In genomic region chr22:30423296-30423958, GRCh38 we compare ENCODE assay signal across 8 cellular contexts. TPM values are rescaled to one million over a fixed set of nuclear protein-coding genes. Genes with fewer than 3 reads are reported as not detected.
A peak's percentile ranks its signal among the peaks of the same experiment; 100 is the strongest.
DNase-seq lines count a peak whose midpoint lies in the region; ATAC-seq and TF ChIP-seq lines count a peak whose summit lies in the region.

No MANE protein-coding gene starts in this region.

- H3K4me1 Mint-ChIP-seq in activated B cell treated with CpG ODN at 0.5 μM for 24 hours, result peaks cover 47% of the 10 kb centered on the region

- peak; percentile 30 for ATAC-seq in GM19452 (IDR thresholded peaks at IDR 0.05; ENCODE audit: unreplicated experiment)
- ATAC-seq in HG03565 (IDR thresholded peaks at IDR 0.05; ENCODE audit: unreplicated experiment), result peak; percentile 21
- ATAC-seq in activated B cell treated with CpG ODN at 0.5 μM for 24 hours (ENCODE audit: low read depth), result peak; percentile 16
- ATAC-seq in mucosa of descending colon, result peak; percentile 65

- H3K27ac Mint-ChIP-seq in activated B cell treated with CpG ODN at 0.5 μM for 24 hours, result peak overlapping the region; percentile 96

- H3K27ac ChIP-seq in ectodermal cell (ENCODE audit: insufficient read depth, low read depth, low read length, poor library complexity, severe bottlenecking) (peak overlapping the region; percentile 97), subcutaneous abdominal adipose tissue (ENCODE audit: low read depth, low read length) (peak overlapping the region; percentile 96)

- H3K36me3 ChIP-seq in BJ (ENCODE audit: control insufficient read depth, insufficient read depth, low read length) (no peaks in the 10 kb centered on the region; the same call in 1 of the 2 replicates), ectodermal cell (ENCODE audit: control insufficient read depth, insufficient read depth, low read length) (peaks cover 10% of the 10 kb centered on the region), mucosa of descending colon (ENCODE audit: low read depth) (no peaks in the 10 kb centered on the region), subcutaneous abdominal adipose tissue (ENCODE audit: control insufficient read depth in 5 of 5, insufficient read depth in 5 of 5, low read length in 5 of 5) (peaks cover 2 to 16% (median 8%) of the 10 kb centered on the region in 5 donors)

- H3K9me3 ChIP-seq in ectodermal cell (ENCODE audit: control insufficient read depth, low read length) (no peaks in the 10 kb centered on the region), mucosa of descending colon (no peaks in the 10 kb centered on the region), subcutaneous abdominal adipose tissue (ENCODE audit: control insufficient read depth in 5 of 5, low read length in 5 of 5) (peaks cover 0 to 7% (median 0%) of the 10 kb centered on the region in 5 donors)

- 0 to 1% methylated on average over 45 of the region's 45 CpGs for WGBS in ectodermal cell, 2 experiments

- peak overlapping the region; percentile 56 to 93 (median 90) for H3K9ac ChIP-seq in subcutaneous abdominal adipose tissue (ENCODE audit: low read length in 5 of 5)

- CTCF ChIA-PET in BJ (lab: Yijun Ruan, JAX), result interaction anchor here (1.2 to 6.3 kb wide), 11 partner anchors 9 to 160 kb away, joined by 3 to 37 read pairs (median 10); partner anchors contain the start of genes CASTOR1 and SEC14L2
- CTCF ChIA-PET in activated B cell treated with CpG ODN at 0.5 μM for 24 hours (lab: Charles Lee), result interaction anchor here (0.8 to 4.1 kb wide), 7 partner anchors 17 to 160 kb away, joined by 3 to 35 read pairs (median 4); partner anchors contain the start of genes CASTOR1, CCDC157, RNF215 and SF3A1

- TF ChIP-seq CTCF in BJ (IDR thresholded peaks at IDR 0.05; ENCODE audit: insufficient read depth, low read depth, low read length) (no peak), activated B cell treated with CpG ODN at 0.5 μM for 24 hours (IDR thresholded peaks at IDR 0.05) (no peak), mucosa of descending colon (IDR thresholded peaks at IDR 0.05) (no peak)

- no peaks in the 10 kb centered on the region for H3K27me3 Mint-ChIP-seq in activated B cell treated with CpG ODN at 0.5 μM for 24 hours

- H3K4me1 ChIP-seq in ectodermal cell (ENCODE audit: control insufficient read depth, insufficient read depth, low read length), result peaks cover 18% of the 10 kb centered on the region
- H3K4me1 ChIP-seq in mucosa of descending colon (ENCODE audit: low read depth), result peaks cover 39% of the 10 kb centered on the region
- peaks cover 23 to 50% (median 46%) of the 10 kb centered on the region in 5 donors for H3K4me1 ChIP-seq in subcutaneous abdominal adipose tissue (ENCODE audit: control insufficient read depth in 5 of 5, insufficient read depth in 5 of 5, low read length in 5 of 5)

- H3K36me3 Mint-ChIP-seq in activated B cell treated with CpG ODN at 0.5 μM for 24 hours (ENCODE audit: low read depth), result peaks cover 32% of the 10 kb centered on the region

- no peaks in the 10 kb centered on the region for H3K9me3 Mint-ChIP-seq in activated B cell treated with CpG ODN at 0.5 μM for 24 hours

- H3K27me3 ChIP-seq in BJ (ENCODE audit: control insufficient read depth, insufficient read depth, low read length) (no peaks in the 10 kb centered on the region), ectodermal cell (ENCODE audit: control insufficient read depth, insufficient read depth, low read length, poor library complexity, severe bottlenecking) (no peaks in the 10 kb centered on the region), subcutaneous abdominal adipose tissue (ENCODE audit: control insufficient read depth in 5 of 5, insufficient read depth in 4 of 5, low read length in 5 of 5) (no peaks in the 10 kb centered on the region)

- intact Hi-C loops in activated B cell treated with CpG ODN at 0.5 μM for 24 hours (cut with micrococcal nuclease), result loop anchor here (1.0 to 10.0 kb wide), 6 partner anchors 97 to 1036 kb away; partner anchors contain the start of genes AP1B1, NF2, SMTN and TBC1D10A
- intact Hi-C loops in mucosa of descending colon (cut with DNase I, micrococcal nuclease), result no loop called here

- DNase-seq in BJ (ENCODE audit: low read depth) (no peak), activated B cell treated with CpG ODN at 0.5 μM for 24 hours (no peak), mucosa of descending colon (peak; percentile 57 to 88 (median 85)), NCI-H526 treated with DMSO at 0.1 percent for 48 hours (lab: John Stamatoyannopoulos, UW) (no peak)

- POLR2A ChIA-PET in BJ (lab: Charles Lee) (interaction anchor here (0.5 to 0.6 kb wide), 2 partner anchors 25 to 227 kb away, joined by 3 to 4 read pairs; no protein-coding TSS in a partner anchor), activated B cell treated with CpG ODN at 0.5 μM for 24 hours (lab: Charles Lee) (interaction anchor here (0.5 to 4.4 kb wide), 26 partner anchors 11 to 1215 kb away, joined by 3 to 42 read pairs (median 5); partner anchors contain the start of genes ASCC2, CASTOR1, CCDC157 and PES1)

- H3K4me3 Mint-ChIP-seq in activated B cell treated with CpG ODN at 0.5 μM for 24 hours, result peak overlapping the region; percentile 97

- peak overlapping the region; percentile 47 for H3K4me3 ChIP-seq in BJ (ENCODE audit: low read depth, low read length)
- H3K4me3 ChIP-seq in ectodermal cell (ENCODE audit: insufficient read depth, low read depth, low read length), result peak overlapping the region; percentile 83
- peak overlapping the region; percentile 36 for H3K4me3 ChIP-seq in mucosa of descending colon
- peak overlapping the region; percentile 83 to 87 (median 83) for H3K4me3 ChIP-seq in subcutaneous abdominal adipose tissue (ENCODE audit: low read depth in 1 of 5, low read length in 5 of 5)

RNA-seq across cellular contexts. Expression of gene MTFP1, which starts 2.1 kb away (rescaled TPM):
- 4.9 and 8.3 TPM in 2 replicates for polyA plus RNA-seq in BJ (2011; rRNA removed)
- 1.9 and 5.3 TPM in 2 replicates for polyA minus RNA-seq in BJ (2011; rRNA and poly(A)+ RNA removed)
- total RNA-seq in activated B cell treated with CpG ODN at 0.5 μM for 24 hours (30.8 and 33.9 TPM in 2 replicates), mucosa of descending colon (10 to 100 TPM; 14.0 to 26.0 (median 25.3) TPM)
- polyA plus RNA-seq in ectodermal cell (2013, experiment 1 of 4), result 37.2 TPM
- polyA plus RNA-seq in ectodermal cell (2013, experiment 2 of 4), result 32.0 TPM
- 25.7 TPM for polyA plus RNA-seq in ectodermal cell (2013, experiment 3 of 4)
- polyA plus RNA-seq in ectodermal cell (2013, experiment 4 of 4), result 26.7 TPM

RNA-seq across cellular contexts. Expression of gene SEC14L2, which starts 26.6 kb away (rescaled TPM):
- polyA plus RNA-seq in BJ (2011; rRNA removed), result 20.1 and 22.8 TPM in 2 replicates
- polyA minus RNA-seq in BJ (2011; rRNA and poly(A)+ RNA removed), result 14.8 and 28.4 TPM in 2 replicates
- total RNA-seq in activated B cell treated with CpG ODN at 0.5 μM for 24 hours, result 0.40 and 0.42 TPM in 2 replicates
- polyA plus RNA-seq in ectodermal cell (2013, experiment 1 of 4), result 6.9 TPM
- polyA plus RNA-seq in ectodermal cell (2013, experiment 2 of 4), result 8.9 TPM
- polyA plus RNA-seq in ectodermal cell (2013, experiment 3 of 4), result 5.9 TPM
- 9.4 TPM for polyA plus RNA-seq in ectodermal cell (2013, experiment 4 of 4)
- 1 to 10 TPM in 2 of 3 donors, under 1 TPM in 1; 0.67 to 4.0 (median 2.5) TPM for total RNA-seq in mucosa of descending colon

RNA-seq across cellular contexts. Expression of gene RNF215, which starts 36.2 kb away (rescaled TPM):
- 11.1 and 15.8 TPM in 2 replicates for polyA plus RNA-seq in BJ (2011; rRNA removed)
- 16.4 and 26.4 TPM in 2 replicates for polyA minus RNA-seq in BJ (2011; rRNA and poly(A)+ RNA removed)
- total RNA-seq in activated B cell treated with CpG ODN at 0.5 μM for 24 hours, result 8.6 and 8.8 TPM in 2 replicates
- polyA plus RNA-seq in ectodermal cell (2013, experiment 1 of 4), result 25.0 TPM
- 26.4 TPM for polyA plus RNA-seq in ectodermal cell (2013, experiment 2 of 4)
- polyA plus RNA-seq in ectodermal cell (2013, experiment 3 of 4), result 22.4 TPM
- polyA plus RNA-seq in ectodermal cell (2013, experiment 4 of 4), result 28.3 TPM
- total RNA-seq in mucosa of descending colon, result 10 to 100 TPM in 1 of 3 donors, 1 to 10 TPM in 2; 9.0 to 14.2 (median 9.1) TPM

RNA-seq across cellular contexts. Expression of gene SEC14L3, which starts 48.4 kb away (rescaled TPM):
- polyA plus RNA-seq in BJ (2011; rRNA removed), result not detected in 2 replicates
- not detected in 2 replicates for polyA minus RNA-seq in BJ (2011; rRNA and poly(A)+ RNA removed)
- total RNA-seq in activated B cell treated with CpG ODN at 0.5 μM for 24 hours (not detected in 2 replicates), mucosa of descending colon (not detected)
- not detected for polyA plus RNA-seq in ectodermal cell (2013, experiment 1 of 4)
- polyA plus RNA-seq in ectodermal cell (2013, experiment 2 of 4), result not detected
- polyA plus RNA-seq in ectodermal cell (2013, experiment 3 of 4), result not detected
- not detected for polyA plus RNA-seq in ectodermal cell (2013, experiment 4 of 4)

Comparison
In these comparisons a context has a peak if more than half of its experiments do, and no peak if none do; other contexts are left out.
1. DNase-seq: peak in mucosa of descending colon (3 of 3); none in BJ (single experiment), activated B cell treated with CpG ODN at 0.5 μM for 24 hours (single experiment) and NCI-H526 treated with DMSO at 0.1 percent for 48 hours (single experiment).
2. Peak in every context shown above with its lines, with median percentiles within 50 percentile points of each other: H3K4me3 ChIP-seq and ATAC-seq.